In genomic region chr4:28879178-28879577, GRCh38 we compare ENCODE assay signal across 12 cellular contexts.
A peak's percentile ranks its signal among the peaks of the same experiment; 100 is the strongest.
DNase-seq lines count a peak whose midpoint lies in the region; ATAC-seq and TF ChIP-seq lines count a peak whose summit lies in the region.
"Had no signal": no experiment of that assay in that cellular context is flagged by ENCODE, and none has a peak within 500 bp of the region (broad histone marks: within the 10 kb centered on the region; RNA-seq: fewer than 3 reads in every experiment).

No MANE protein-coding gene starts in this region.

- TF ChIP-seq POLR2A in IMR-90 (IDR thresholded peaks at IDR 0.05; ENCODE audit: low read depth, low read length) (no peak), spleen (IDR thresholded peaks at IDR 0.05) (no peak)

- dilution Hi-C loops in IMR-90 (cut with HindIII; ENCODE audit: low sequenced_read_pairs, unreplicated experiment): no loop called here

- H3K4me3 Mint-ChIP-seq in naive thymus-derived CD4-positive, alpha-beta T cell: no peak overlapping the region

- H2BK120ac ChIP-seq in IMR-90 (ENCODE audit: low read depth, low read length): no peak overlapping the region

- no peaks in the 10 kb centered on the region for H3K79me1 ChIP-seq in IMR-90 (ENCODE audit: low read depth in 1 of 2, low read length in 2 of 2)

- H2BK20ac ChIP-seq in IMR-90 (ENCODE audit: low read depth, low read length): 0 out of 2 replicates have a peak overlapping the region, but pooled peaks have one; percentile 9

- CTCF ChIA-PET in IMR-90 (lab: Yijun Ruan, JAX): no interaction called here
- CTCF ChIA-PET in naive thymus-derived CD4-positive, alpha-beta T cell (lab: Charles Lee): no interaction called here

- H2AK5ac ChIP-seq in IMR-90 (ENCODE audit: low read depth, low read length): no peak overlapping the region

- no peaks in the 10 kb centered on the region for H3K9me1 ChIP-seq in IMR-90 (ENCODE audit: insufficient read depth, low read length)

- H4K91ac ChIP-seq in IMR-90 (ENCODE audit: insufficient read depth, low read depth, low read length): no peak overlapping the region

- H3K4me1 Mint-ChIP-seq in naive thymus-derived CD4-positive, alpha-beta T cell: no peaks in the 10 kb centered on the region

- no peaks in the 10 kb centered on the region for H3K27me3 Mint-ChIP-seq in naive thymus-derived CD4-positive, alpha-beta T cell

- H3K27me3 ChIP-seq in IMR-90 (ENCODE audit: control insufficient read depth, insufficient read depth, low read length) (no peaks in the 10 kb centered on the region), spleen (replicated peaks in 1 of 7) (no peaks in the 10 kb centered on the region)
- no peaks in the 10 kb centered on the region for H3K27me3 ChIP-seq in naive thymus-derived CD4-positive, alpha-beta T cell (ENCODE audit: control insufficient read depth in 2 of 2, insufficient read depth in 2 of 2, low read length in 2 of 2)

- H2AFZ ChIP-seq in IMR-90 (replicated peaks; ENCODE audit: low read length, poor library complexity): no peak overlapping the region

- intact Hi-C loops in IMR-90 (cut with micrococcal nuclease) (loop anchor here (10.0 kb wide), 1 partner anchor 194 kb away; no protein-coding TSS in a partner anchor), spleen (cut with DNase I; ENCODE audit: low total_unique reads) (no loop called here)
- intact Hi-C loops in naive thymus-derived CD4-positive, alpha-beta T cell (cut with micrococcal nuclease): no loop called here

- no peaks in the 10 kb centered on the region for H3K9me3 ChIP-seq in IMR-90 (ENCODE audit: control insufficient read depth, insufficient read depth, low read length)
- H3K9me3 ChIP-seq in naive thymus-derived CD4-positive, alpha-beta T cell (ENCODE audit: control insufficient read depth in 2 of 3, low read length in 3 of 3): no peaks in the 10 kb centered on the region
- no peaks in the 10 kb centered on the region for H3K9me3 ChIP-seq in spleen
- H3K9me3 ChIP-seq: HAP-1 had no signal

- no TSS peak for BruUV-seq in IMR-90 (replicated peaks; lab: Mats Ljungman, UMichigan)

- no peak overlapping the region for H4K5ac ChIP-seq in IMR-90 (ENCODE audit: low read depth, low read length)

- TF ChIP-seq CTCF in IMR-90 (conservative IDR thresholded peaks at IDR 0.05; ENCODE audit: low read depth, low read length) (no peak), choroid plexus epithelial cell (conservative IDR thresholded peaks at IDR 0.05; ENCODE audit: low read depth, low read length) (no peak), spleen (IDR thresholded peaks at IDR 0.05 in 8 of 11, conservative IDR thresholded peaks at IDR 0.05 in 3 of 11) (no peak)

- no CpG with 5 or more reads among the region's 5 CpGs for WGBS in IMR-90 (ENCODE audit: extremely low coverage in 2 of 2, insufficient read length in 1 of 2), 2 experiments
- WGBS in spleen, 5 donors: 55 to 64% (median 58%) methylated on average over 5 of the region's 5 CpGs

- no peak overlapping the region for H3K4me3 ChIP-seq in IMR-90 (ENCODE audit: insufficient read depth, low read depth, low read length)
- no peak overlapping the region for H3K4me3 ChIP-seq in choroid plexus epithelial cell (ENCODE audit: low read depth, low read length)
- no peak overlapping the region for H3K4me3 ChIP-seq in naive thymus-derived CD4-positive, alpha-beta T cell (ENCODE audit: low read length)
- no peak overlapping the region for H3K4me3 ChIP-seq in spleen
- H3K4me3 ChIP-seq: HAP-1, K562 had no signal

- no peak overlapping the region for H2AK9ac ChIP-seq in IMR-90 (replicated peaks; ENCODE audit: low read depth, low read length, poor library complexity)

- H4K20me1 ChIP-seq in IMR-90 (ENCODE audit: insufficient read depth, low read length): no peaks in the 10 kb centered on the region

- POLR2A ChIA-PET in IMR-90 (lab: Charles Lee; ENCODE audit: unreplicated experiment): no interaction called here
- POLR2A ChIA-PET in naive thymus-derived CD4-positive, alpha-beta T cell (lab: Charles Lee): no interaction called here

- no peak overlapping the region for H3K27ac ChIP-seq in IMR-90 (ENCODE audit: insufficient read depth, low read length)
- no peak overlapping the region for H3K27ac ChIP-seq in naive thymus-derived CD4-positive, alpha-beta T cell (ENCODE audit: low read depth, low read length)
- no peak overlapping the region for H3K27ac ChIP-seq in spleen
- H3K27ac ChIP-seq: 22Rv1 had no signal

- no peak overlapping the region for H4K8ac ChIP-seq in IMR-90 (ENCODE audit: low read depth in 2 of 2, low read length in 2 of 2)

- H3K27ac Mint-ChIP-seq in naive thymus-derived CD4-positive, alpha-beta T cell: no peak overlapping the region

- no peak overlapping the region for H3K18ac ChIP-seq in IMR-90 (ENCODE audit: low read depth, low read length)

- DNase-seq in DMS53 (lab: John Stamatoyannopoulos, UW) (peak; percentile 56), IMR-90 (peak; percentile 69), choroid plexus epithelial cell (ENCODE audit: low read depth) (peak; percentile 1), iris pigment epithelial cell (ENCODE audit: low read depth) (peak; percentile 19), GM19238 (ENCODE audit: insufficient read length, low spot score) (no peak), spleen (no peak)
- DNase-seq in naive thymus-derived CD4-positive, alpha-beta T cell: no peak
- DNase-seq: DMS79 had no signal

- no peak overlapping the region for H3K4ac ChIP-seq in IMR-90 (ENCODE audit: low read depth, low read length)

- H3K4me1 ChIP-seq in IMR-90 (ENCODE audit: control insufficient read depth, insufficient read depth, low read length): no peaks in the 10 kb centered on the region; the same call in 1 of the 2 replicates
- H3K4me1 ChIP-seq in naive thymus-derived CD4-positive, alpha-beta T cell (ENCODE audit: control insufficient read depth in 2 of 2, insufficient read depth in 2 of 2, low read length in 2 of 2): no peaks in the 10 kb centered on the region
- H3K4me1 ChIP-seq in spleen: no peaks in the 10 kb centered on the region
- H3K4me1 ChIP-seq: HAP-1 had no signal

- no peak overlapping the region for H3K56ac ChIP-seq in IMR-90 (ENCODE audit: extremely low read depth, insufficient read depth, low read length)

- no peak for TF ChIP-seq RAD21 in IMR-90 (IDR thresholded peaks at IDR 0.05; ENCODE audit: low read length)

- H3K36me3 Mint-ChIP-seq in naive thymus-derived CD4-positive, alpha-beta T cell: no peaks in the 10 kb centered on the region

- no peak overlapping the region for H3K4me2 ChIP-seq in IMR-90 (ENCODE audit: low read depth, low read length)

- H3K36me3 ChIP-seq in IMR-90 (ENCODE audit: control insufficient read depth, insufficient read depth, low read length) (no peaks in the 10 kb centered on the region), spleen (no peaks in the 10 kb centered on the region)
- no peaks in the 10 kb centered on the region for H3K36me3 ChIP-seq in naive thymus-derived CD4-positive, alpha-beta T cell (ENCODE audit: control insufficient read depth in 2 of 3, insufficient read depth in 3 of 3, low read length in 3 of 3)
- H3K36me3 ChIP-seq: HAP-1 had no signal

- in situ Hi-C loops in IMR-90 (cut with MboI; ENCODE audit: low sequenced_read_pairs): no loop called here

- H2BK15ac ChIP-seq in IMR-90 (ENCODE audit: low read depth, low read length): no peak overlapping the region

- H3K9ac ChIP-seq in IMR-90 (ENCODE audit: low read depth, low read length): no peak overlapping the region

- peak; percentile 35; the same call in 1 of the 2 replicates for ATAC-seq in IMR-90 (ENCODE audit: low read depth)
- ATAC-seq in HG02588 (IDR thresholded peaks at IDR 0.05; ENCODE audit: unreplicated experiment): no peak
- no peak for ATAC-seq in naive thymus-derived CD4-positive, alpha-beta T cell
- ATAC-seq: K562 had no signal

- no peak overlapping the region for H3K14ac ChIP-seq in IMR-90 (replicated peaks; ENCODE audit: low read depth, low read length)

- H2BK5ac ChIP-seq in IMR-90 (ENCODE audit: low read depth, low read length, poor library complexity, severe bottlenecking): no peak overlapping the region

- peaks cover 0 to 17% (median 4%) of the 10 kb centered on the region in 11 donors for H3K9me3 Mint-ChIP-seq in naive thymus-derived CD4-positive, alpha-beta T cell

- H3K23ac ChIP-seq in IMR-90 (ENCODE audit: low read depth, low read length): no peak overlapping the region

TF ChIP-seq in IMR-90, 13 proteins besides CTCF, POLR2A, EP300 and RAD21:
- TF ChIP-seq MAFK (IDR thresholded peaks at IDR 0.05; ENCODE audit: low read depth, low read length) (peak; percentile 56; the same call in 1 of the 2 replicates), SMC3 (IDR thresholded peaks at IDR 0.05; ENCODE audit: low read depth, low read length) (no peak)

Comparison
In these comparisons a context has a peak if more than half of its experiments do, and no peak if none do; other contexts are left out.
1. DNase-seq: peak in DMS53 (single experiment), IMR-90 (single experiment), choroid plexus epithelial cell (single experiment) and iris pigment epithelial cell (single experiment); none in naive thymus-derived CD4-positive, alpha-beta T cell (0 of 9), GM19238 (single experiment) and spleen (single experiment).